ENCODE assay signal across 1 cellular context in genomic region chr19:30498707-30499106, GRCh38.
TF ChIP-seq lines count a peak whose summit lies in the region.

No MANE protein-coding gene starts in this region.

TF ChIP-seq in WTC11, 78 proteins besides CTCF, POLR2A, EP300 and RAD21 (continued from another document):
- no peak for TF ChIP-seq ATF6 (CRISPR knock-in tag; IDR thresholded peaks at IDR 0.05)
